In genomic region chr21:44927587-44928461, GRCh38 we compare ENCODE assay signal across 1 cellular context.
TF ChIP-seq lines count a peak whose summit lies in the region.

No MANE protein-coding gene starts in this region.

TF ChIP-seq in H1, 55 proteins besides CTCF, POLR2A, EP300 and RAD21:
- TF ChIP-seq EGR1 (IDR thresholded peaks at IDR 0.05; ENCODE audit: borderline replicate concordance, low read depth, low read length) (peak; percentile 26; the same call in 1 of the 2 replicates), POU5F1 (IDR thresholded peaks at IDR 0.05; ENCODE audit: low read depth, low read length) (no peak)
TF ChIP-seq in H1: peak in this region for 1.
